18 cellular contexts compared by ENCODE assay signal in the genomic region with DNA sequence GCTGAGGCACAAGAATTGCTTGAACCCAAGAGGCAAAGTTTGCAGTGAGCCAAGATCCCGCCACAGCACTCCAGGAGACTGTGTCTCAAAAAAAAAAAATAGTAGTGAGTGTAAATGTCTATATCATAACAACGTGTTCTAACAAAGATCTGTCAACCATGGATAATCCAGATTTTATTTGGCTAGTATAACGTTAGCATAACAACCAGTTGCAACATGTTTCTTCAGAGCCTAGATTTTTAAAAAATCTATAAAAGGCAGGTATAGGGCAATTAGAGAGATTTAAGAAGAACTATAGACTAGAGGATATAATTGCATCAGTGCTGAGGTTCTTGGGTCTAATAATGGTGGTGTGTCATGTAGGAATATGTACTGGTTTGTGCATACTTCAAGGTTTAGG.
"Had no signal": no experiment of that assay in that cellular context is flagged by ENCODE, and none has a peak within 500 bp of the region (broad histone marks: within the 10 kb centered on the region; RNA-seq: fewer than 3 reads in every experiment).

No MANE protein-coding gene starts in this region.

- H3K36me3 ChIP-seq: ascending aorta, breast epithelium, upper lobe of left lung had no signal

- H3K4me3 ChIP-seq: ascending aorta, breast epithelium, lung, smooth muscle cell, upper lobe of left lung had no signal

- H3K4me2 ChIP-seq: SK-N-SH, smooth muscle cell had no signal

- H3K9me3 ChIP-seq: ascending aorta, breast epithelium, SK-N-SH, upper lobe of left lung had no signal

- ATAC-seq: activated T-cell treated with anti-CD3 and anti-CD28 coated beads, Interleukin-2, amount 50 U/mL, for 4 hours; sciatic nerve; stimulated activated naive CD8-positive, alpha-beta T cell treated with anti-CD3 and anti-CD28 coated beads, Interleukin-15, amount 100 ng/mL, for 72 hours had no signal

- H3K27ac ChIP-seq: ascending aorta, upper lobe of left lung had no signal

- H3K27me3 ChIP-seq: ascending aorta, breast epithelium, upper lobe of left lung had no signal

- H3K9ac ChIP-seq: SK-N-SH had no signal

- DNase-seq: activated CD4-positive, alpha-beta T cell treated with anti-CD3 and anti-CD28 coated beads, Interleukin-2, amount 50 U/mL, for 1 hour; activated CD8-positive, alpha-beta memory T cell treated with anti-CD3 and anti-CD28 coated beads, Interleukin-2, amount 50 U/mL, for 4 hours; activated T-cell treated with anti-CD3 and anti-CD28 coated beads, Interleukin-2, amount 50 U/mL, for 4 hours; cerebellar nuclear complex; effector CD4-positive, alpha-beta T cell; foreskin melanocyte; glutamatergic neuron; hypothalamus; islet precursor cell; SK-N-SH; stimulated activated CD4-positive, alpha-beta T cell treated with anti-CD3 and anti-CD28 coated beads, Interleukin-4, amount 100 ng/mL, for 1 hour; stimulated activated naive CD8-positive, alpha-beta T cell treated with anti-CD3 and anti-CD28 coated beads, Interleukin-15, amount 100 ng/mL, for 72 hours; upper lobe of left lung had no signal
